In genomic region chr1:145885738-145886287, GRCh38 we compare ENCODE assay signal across 8 cellular contexts. TPM values are rescaled to one million over a fixed set of nuclear protein-coding genes. Genes with fewer than 3 reads are reported as not detected.
DNase-seq lines count a peak whose midpoint lies in the region; ATAC-seq and TF ChIP-seq lines count a peak whose summit lies in the region.

ANKRD35 (minus strand) TSS chr1:145885866; CDS start chr1:145885758, 108 bp downstream.

- DNase-seq in NCI-H1092 (lab: John Stamatoyannopoulos, UW), result peak; percentile 76
- peak; percentile 61 for DNase-seq in SW480 (ENCODE audit: low spot score)
- peak; percentile 91 for DNase-seq in activated naive CD8-positive, alpha-beta T cell treated with anti-CD3 and anti-CD28 coated beads, Interleukin-2, amount 50 U/mL, for 16 hours (ENCODE audit: low read depth, low spot score)
- DNase-seq in heart right ventricle, result peak; percentile 86
- DNase-seq in pons (ENCODE audit: low spot score), result peak; percentile 61
- DNase-seq in tibial artery, result peak; percentile 85 to 93

- no peak for TF ChIP-seq CTCF in GM12875 (IDR thresholded peaks at IDR 0.05; ENCODE audit: borderline replicate concordance, insufficient read depth, low read depth, low read length)
- TF ChIP-seq CTCF in heart right ventricle (IDR thresholded peaks at IDR 0.05), result no peak
- TF ChIP-seq CTCF in tibial artery (IDR thresholded peaks at IDR 0.05), result no peak

- 1% methylated on average over 33 to 36 of the region's 36 CpGs for WGBS in heart right ventricle, 2 donors

- H3K27ac ChIP-seq in heart right ventricle, result peak within 1 kb of the TSS in 7 of 10 donors; percentile 20 to 71 (median 65)
- peak within 1 kb of the TSS; percentile 40 to 57 for H3K27ac ChIP-seq in tibial artery

- H3K36me3 ChIP-seq in heart right ventricle (no peaks in the 10 kb centered on the region), tibial artery (no peaks in the 10 kb centered on the region)

- H3K4me3 ChIP-seq in GM12875 (ENCODE audit: low read depth, low read length) (peak within 1 kb of the TSS; percentile 67), heart right ventricle (peak within 1 kb of the TSS; percentile 59 to 94 (median 72)), tibial artery (peak within 1 kb of the TSS; percentile 56 to 61)

- H3K27me3 ChIP-seq in heart right ventricle (peaks cover 0 to 12% (median 0%) of the 10 kb centered on the region in 7 donors), tibial artery (no peaks in the 10 kb centered on the region)

- intact Hi-C loops in heart right ventricle (cut with DNase I) (loop anchor here in 1 of 10 donors (1.0 kb wide), 1 partner anchor 41 kb away; the partner anchor contains the start of gene NUDT17), tibial artery (cut with DNase I; ENCODE audit: low total_unique reads) (no loop called here)

- H3K4me1 ChIP-seq in heart right ventricle, result peaks cover 2 to 38% (median 13%) of the 10 kb centered on the region in 9 donors
- peaks cover 0 to 22% (median 9%) of the 10 kb centered on the region in 4 donors for H3K4me1 ChIP-seq in tibial artery

- H3K9me3 ChIP-seq in heart right ventricle (no peaks in the 10 kb centered on the region), tibial artery (no peaks in the 10 kb centered on the region)

- ATAC-seq in HG02642 (IDR thresholded peaks at IDR 0.05; ENCODE audit: poor library complexity, unreplicated experiment), result peak; percentile 99
- peak; percentile 90 to 96 (median 94) for ATAC-seq in heart right ventricle

RNA-seq across cellular contexts. Expression of gene ANKRD35, which starts in this region (rescaled TPM):
- total RNA-seq in heart right ventricle, result 1 to 10 TPM in 1 of 10 donors, under 1 TPM in 9; 0.28 to 1.2 (median 0.56) TPM
- polyA plus RNA-seq in heart right ventricle, result 1 to 10 TPM in 1 of 2 donors, under 1 TPM in 1; 0.80 to 2.1 TPM

Comparison
In these comparisons a context has a peak if more than half of its experiments do, and no peak if none do; other contexts are left out.
1. Peak in every context shown above with its lines: DNase-seq, ATAC-seq, H3K4me3 ChIP-seq and H3K27ac ChIP-seq.